23 cellular contexts compared by ENCODE assay signal in the genomic region with DNA sequence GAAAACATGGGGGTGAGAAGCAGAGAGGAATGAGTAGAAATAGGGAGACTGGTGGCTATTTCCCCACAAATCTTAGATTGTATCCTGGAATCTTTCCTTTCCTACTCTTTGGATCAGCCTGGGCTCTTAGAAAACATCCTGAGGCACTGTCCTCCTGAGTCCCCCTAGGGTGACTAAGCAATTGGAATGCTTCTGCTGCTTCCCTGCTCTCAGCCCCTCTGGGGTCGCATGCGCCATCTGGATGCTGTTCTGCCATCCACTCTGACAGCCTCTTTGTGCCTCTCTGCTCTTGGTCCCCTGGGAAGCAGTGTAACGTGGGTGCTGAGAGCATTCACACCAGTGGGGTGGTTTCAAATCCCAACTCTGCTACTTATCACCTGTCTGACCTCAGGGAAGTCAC.
DNase-seq lines count a peak whose midpoint lies in the region; ATAC-seq and TF ChIP-seq lines count a peak whose summit lies in the region.
"Had no signal": no experiment of that assay in that cellular context is flagged by ENCODE, and none has a peak within 500 bp of the region (broad histone marks: within the 10 kb centered on the region; RNA-seq: fewer than 3 reads in every experiment).

No MANE protein-coding gene starts in this region.

- ATAC-seq in omental fat pad (ENCODE audit: low FRiP score) (no peak), GM19397 (IDR thresholded peaks at IDR 0.05; ENCODE audit: unreplicated experiment) (no peak)
- ATAC-seq: effector memory CD8-positive, alpha-beta T cell; esophagus mucosa; mucosa of descending colon; right lobe of liver had no signal

- no peak overlapping the region for H3K4me3 ChIP-seq in H7 (ENCODE audit: insufficient read depth, low read depth, low read length)
- H3K4me3 ChIP-seq in WERI-Rb-1 (ENCODE audit: low read depth, low read length) = no peak overlapping the region
- H3K4me3 ChIP-seq: adrenal gland, mucosa of descending colon, right lobe of liver had no signal

- H3K36me3 ChIP-seq in H7 (replicated peaks; ENCODE audit: control insufficient read depth, insufficient read depth, low read length) = peaks cover 11% of the 10 kb centered on the region
- H3K36me3 ChIP-seq in WERI-Rb-1 = no peaks in the 10 kb centered on the region
- H3K36me3 ChIP-seq: adrenal gland, right lobe of liver had no signal

- DNase-seq in D341Med (ENCODE audit: low spot score) (peak; percentile 69), H7 (peak; percentile 30), NCI-H524 treated with DMSO at 0.1 percent for 48 hours (lab: John Stamatoyannopoulos, UW) (peak; percentile 35), iPS-NIHi11 (ENCODE audit: low spot score) (peak; percentile 39), WERI-Rb-1 (no peak), omental fat pad (ENCODE audit: low spot score) (no peak)
- no peak for DNase-seq in activated CD4-positive, alpha-beta T cell treated with anti-CD3 and anti-CD28 coated beads, Interleukin-2, amount 50 U/mL, for 1 hour
- DNase-seq: activated CD4-positive, alpha-beta T cell treated with anti-CD3 and anti-CD28 coated beads for 4 hours; activated naive CD4-positive, alpha-beta T cell; activated T-cell treated with anti-CD3 and anti-CD28 coated beads, Interleukin-2, amount 50 U/mL, for 48 hours; adrenal gland; effector memory CD8-positive, alpha-beta T cell; foreskin melanocyte; GF-D8; H9; Kasumi-1; mucosa of descending colon; NCI-H2081; nephron progenitor cell; NK-92 treated with Interleukin-12 subunit alpha and Interleukin-12 subunit beta, amount 100 ng/mL, for 24 hours; right lobe of liver had no signal

- TF ChIP-seq CTCF in WERI-Rb-1 (IDR thresholded peaks at IDR 0.05; ENCODE audit: low read depth, low read length) (no peak), omental fat pad (IDR thresholded peaks at IDR 0.05) (no peak)

- H3K9me3 ChIP-seq in WERI-Rb-1 (ENCODE audit: severe bottlenecking) = peaks cover 2% of the 10 kb centered on the region
- H3K9me3 ChIP-seq: adrenal gland, mucosa of descending colon, right lobe of liver had no signal

- no peaks in the 10 kb centered on the region for H3K27me3 ChIP-seq in H7 (ENCODE audit: control insufficient read depth, insufficient read depth, low read length)
- peaks cover 88% of the 10 kb centered on the region for H3K27me3 ChIP-seq in WERI-Rb-1 (ENCODE audit: insufficient read depth, low read depth, severe bottlenecking)
- H3K27me3 ChIP-seq: adrenal gland, right lobe of liver had no signal

- H3K27ac ChIP-seq in WERI-Rb-1 = no peak overlapping the region
- H3K27ac ChIP-seq: adrenal gland, right lobe of liver had no signal

Comparison
In these comparisons a context has a peak if more than half of its experiments do, and no peak if none do; other contexts are left out.
1. DNase-seq: peak in D341Med (single experiment), H7 (single experiment), NCI-H524 treated with DMSO at 0.1 percent for 48 hours (single experiment) and iPS-NIHi11 (single experiment); none in activated CD4-positive, alpha-beta T cell treated with anti-CD3 and anti-CD28 coated beads, Interleukin-2, amount 50 U/mL, for 1 hour (single experiment), WERI-Rb-1 (single experiment) and omental fat pad (single experiment).